16 cellular contexts compared by ENCODE assay signal in the genomic region with DNA sequence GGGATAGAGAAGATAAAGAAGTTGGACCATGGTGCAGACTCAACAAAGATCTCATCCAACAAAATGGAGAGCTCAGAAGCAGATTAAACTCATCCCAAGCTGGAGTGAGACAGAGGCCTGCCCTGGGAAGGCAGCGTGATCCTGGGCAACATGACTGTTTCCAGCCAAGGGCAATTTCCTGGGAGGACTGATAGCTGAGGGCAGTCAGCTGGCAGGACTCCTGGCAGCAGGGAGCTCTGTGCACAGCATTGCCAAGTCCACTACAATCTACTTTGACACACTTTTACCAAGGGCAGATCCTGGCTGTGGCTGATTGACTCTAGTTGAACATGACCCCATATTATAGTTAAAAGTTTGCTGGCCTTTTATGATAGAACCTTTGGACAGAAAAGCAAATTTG.
DNase-seq lines count a peak whose midpoint lies in the region; ATAC-seq and TF ChIP-seq lines count a peak whose summit lies in the region.
"Had no signal": no experiment of that assay in that cellular context is flagged by ENCODE, and none has a peak within 500 bp of the region (broad histone marks: within the 10 kb centered on the region; RNA-seq: fewer than 3 reads in every experiment).

No MANE protein-coding gene starts in this region.

- no peak for TF ChIP-seq CTCF in activated CD8-positive, alpha-beta T cell treated with anti-CD3 and anti-CD28 coated beads for 36 hours (IDR thresholded peaks at IDR 0.05)
- TF ChIP-seq CTCF in adrenal gland (IDR thresholded peaks at IDR 0.05): no peak
- TF ChIP-seq CTCF in left ventricle myocardium inferior (IDR thresholded peaks at IDR 0.05; ENCODE audit: borderline replicate concordance): no peak

- H3K27me3 ChIP-seq in adrenal gland (no peaks in the 10 kb centered on the region), left ventricle myocardium inferior (ENCODE audit: low read depth) (no peaks in the 10 kb centered on the region)

- H3K9me3 ChIP-seq in adrenal gland (replicated peaks in 1 of 3) (no peaks in the 10 kb centered on the region), left ventricle myocardium inferior (replicated peaks) (no peaks in the 10 kb centered on the region)
- H3K9me3 ChIP-seq: HAP-1 had no signal

- H3K27ac ChIP-seq in adrenal gland (no peak overlapping the region), left ventricle myocardium inferior (replicated peaks) (peak overlapping the region; percentile 60)
- H3K27ac ChIP-seq: HL-60 had no signal

- CTCF ChIA-PET in activated CD8-positive, alpha-beta T cell treated with anti-CD3 and anti-CD28 coated beads for 36 hours (lab: Charles Lee): interaction anchor here (0.8 to 2.8 kb wide), 3 partner anchors 16 to 423 kb away, joined by 3 to 15 read pairs (median 3); no protein-coding TSS in a partner anchor
- CTCF ChIA-PET in activated CD8-positive, alpha-beta T cell treated with anti-CD3 and anti-CD28 coated beads, Interleukin-2, amount 10 ng/mL, durations not matched to agents 7 days and 5 days (lab: Charles Lee): interaction anchor here (1.0 to 1.3 kb wide), 2 partner anchors 362 to 422 kb away, joined by 3 to 5 read pairs; no protein-coding TSS in a partner anchor

- ATAC-seq in activated CD8-positive, alpha-beta T cell treated with anti-CD3 and anti-CD28 coated beads for 36 hours: no peak
- no peak for ATAC-seq in activated CD8-positive, alpha-beta T cell treated with anti-CD3 and anti-CD28 coated beads, Interleukin-2, amount 10 ng/mL, durations not matched to agents 7 days and 5 days
- no peak for ATAC-seq in stimulated activated memory B cell treated with anti-CD40 and anti-IgM and Interleukin-4, amounts not matched to agents 10 μg/mL and 1 μg/mL and 100 μg/mL, for 72 hours
- no peak for ATAC-seq in GM21576 (IDR thresholded peaks at IDR 0.05; ENCODE audit: unreplicated experiment)
- no peak for ATAC-seq in GM19324 (IDR thresholded peaks at IDR 0.05; ENCODE audit: low FRiP score, unreplicated experiment)

- H3K9me3 Mint-ChIP-seq in activated CD8-positive, alpha-beta T cell treated with anti-CD3 and anti-CD28 coated beads for 36 hours: peaks cover 6% of the 10 kb centered on the region
- H3K9me3 Mint-ChIP-seq in activated CD8-positive, alpha-beta T cell treated with anti-CD3 and anti-CD28 coated beads, Interleukin-2, amount 10 ng/mL, durations not matched to agents 7 days and 5 days (ENCODE audit: insufficient read depth): no peaks in the 10 kb centered on the region
- no peaks in the 10 kb centered on the region for H3K9me3 Mint-ChIP-seq in stimulated activated memory B cell treated with anti-CD40 and anti-IgM and Interleukin-4, amounts not matched to agents 10 μg/mL and 1 μg/mL and 100 μg/mL, for 72 hours

- peak overlapping the region; percentile 30 for H3K27ac Mint-ChIP-seq in activated CD8-positive, alpha-beta T cell treated with anti-CD3 and anti-CD28 coated beads for 36 hours
- H3K27ac Mint-ChIP-seq in activated CD8-positive, alpha-beta T cell treated with anti-CD3 and anti-CD28 coated beads, Interleukin-2, amount 10 ng/mL, durations not matched to agents 7 days and 5 days: no peak overlapping the region
- no peak overlapping the region for H3K27ac Mint-ChIP-seq in stimulated activated memory B cell treated with anti-CD40 and anti-IgM and Interleukin-4, amounts not matched to agents 10 μg/mL and 1 μg/mL and 100 μg/mL, for 72 hours
- H3K27ac Mint-ChIP-seq: CD4-positive, alpha-beta memory T cell had no signal

- DNase-seq in activated CD8-positive, alpha-beta T cell treated with anti-CD3 and anti-CD28 coated beads for 36 hours: no peak
- DNase-seq in activated CD8-positive, alpha-beta T cell treated with anti-CD3 and anti-CD28 coated beads, Interleukin-2, amount 10 ng/mL, durations not matched to agents 7 days and 5 days: no peak
- DNase-seq in adrenal gland (peak; percentile 61 to 89 (median 77)), left ventricle myocardium inferior (peak; percentile 63), mucosa of gallbladder (ENCODE audit: low spot score) (peak; percentile 36)
- DNase-seq: Calu3; CD4-positive, alpha-beta memory T cell; DMS79; NCI-H1436 treated with DMSO at 0.1 percent for 48 hours; NCI-H2081; NCI-H510A had no signal

- H3K36me3 ChIP-seq in adrenal gland (replicated peaks in 1 of 2) (no peaks in the 10 kb centered on the region), left ventricle myocardium inferior (no peaks in the 10 kb centered on the region)
- H3K36me3 ChIP-seq: HAP-1 had no signal

- H3K4me3 Mint-ChIP-seq in activated CD8-positive, alpha-beta T cell treated with anti-CD3 and anti-CD28 coated beads for 36 hours: no peak overlapping the region
- H3K4me3 Mint-ChIP-seq in activated CD8-positive, alpha-beta T cell treated with anti-CD3 and anti-CD28 coated beads, Interleukin-2, amount 10 ng/mL, durations not matched to agents 7 days and 5 days: no peak overlapping the region
- no peak overlapping the region for H3K4me3 Mint-ChIP-seq in stimulated activated memory B cell treated with anti-CD40 and anti-IgM and Interleukin-4, amounts not matched to agents 10 μg/mL and 1 μg/mL and 100 μg/mL, for 72 hours
- H3K4me3 Mint-ChIP-seq: CD4-positive, alpha-beta memory T cell had no signal

- H3K4me3 ChIP-seq in adrenal gland (no peak overlapping the region), left ventricle myocardium inferior (no peak overlapping the region)
- H3K4me3 ChIP-seq: HAP-1 had no signal

- 26 to 58% (median 51%) methylated on average over 1 of the region's 1 CpG for WGBS in adrenal gland, 4 donors

- H3K4me1 ChIP-seq in adrenal gland (replicated peaks in 1 of 2) (no peaks in the 10 kb centered on the region), left ventricle myocardium inferior (peaks cover 8% of the 10 kb centered on the region)
- H3K4me1 ChIP-seq: HAP-1 had no signal

- H3K36me3 Mint-ChIP-seq in activated CD8-positive, alpha-beta T cell treated with anti-CD3 and anti-CD28 coated beads for 36 hours (ENCODE audit: low read depth): peaks cover 5% of the 10 kb centered on the region
- no peaks in the 10 kb centered on the region for H3K36me3 Mint-ChIP-seq in activated CD8-positive, alpha-beta T cell treated with anti-CD3 and anti-CD28 coated beads, Interleukin-2, amount 10 ng/mL, durations not matched to agents 7 days and 5 days (ENCODE audit: low read depth)
- no peaks in the 10 kb centered on the region for H3K36me3 Mint-ChIP-seq in stimulated activated memory B cell treated with anti-CD40 and anti-IgM and Interleukin-4, amounts not matched to agents 10 μg/mL and 1 μg/mL and 100 μg/mL, for 72 hours
- H3K36me3 Mint-ChIP-seq: CD4-positive, alpha-beta memory T cell had no signal

- H3K27me3 Mint-ChIP-seq in activated CD8-positive, alpha-beta T cell treated with anti-CD3 and anti-CD28 coated beads for 36 hours: peaks cover 6% of the 10 kb centered on the region
- no peaks in the 10 kb centered on the region for H3K27me3 Mint-ChIP-seq in activated CD8-positive, alpha-beta T cell treated with anti-CD3 and anti-CD28 coated beads, Interleukin-2, amount 10 ng/mL, durations not matched to agents 7 days and 5 days (ENCODE audit: low read depth)
- H3K27me3 Mint-ChIP-seq in stimulated activated memory B cell treated with anti-CD40 and anti-IgM and Interleukin-4, amounts not matched to agents 10 μg/mL and 1 μg/mL and 100 μg/mL, for 72 hours: peaks cover 13% of the 10 kb centered on the region

- no peak for TF ChIP-seq POLR2A in adrenal gland (IDR thresholded peaks at IDR 0.05)

- POLR2A ChIA-PET in activated CD8-positive, alpha-beta T cell treated with anti-CD3 and anti-CD28 coated beads for 36 hours (lab: Charles Lee): no interaction called here
- POLR2A ChIA-PET in activated CD8-positive, alpha-beta T cell treated with anti-CD3 and anti-CD28 coated beads, Interleukin-2, amount 10 ng/mL, durations not matched to agents 7 days and 5 days (lab: Charles Lee): no interaction called here

- intact Hi-C loops in activated CD8-positive, alpha-beta T cell treated with anti-CD3 and anti-CD28 coated beads for 36 hours (cut with micrococcal nuclease): no loop called here
- intact Hi-C loops in adrenal gland (cut with DNase I) (no loop called here), left ventricle myocardium inferior (cut with micrococcal nuclease) (no loop called here)

- peaks cover 18% of the 10 kb centered on the region for H3K4me1 Mint-ChIP-seq in activated CD8-positive, alpha-beta T cell treated with anti-CD3 and anti-CD28 coated beads for 36 hours (ENCODE audit: low read depth)
- peaks cover 6% of the 10 kb centered on the region for H3K4me1 Mint-ChIP-seq in activated CD8-positive, alpha-beta T cell treated with anti-CD3 and anti-CD28 coated beads, Interleukin-2, amount 10 ng/mL, durations not matched to agents 7 days and 5 days (ENCODE audit: low read depth)
- H3K4me1 Mint-ChIP-seq in stimulated activated memory B cell treated with anti-CD40 and anti-IgM and Interleukin-4, amounts not matched to agents 10 μg/mL and 1 μg/mL and 100 μg/mL, for 72 hours: peaks cover 5% of the 10 kb centered on the region
- H3K4me1 Mint-ChIP-seq: CD4-positive, alpha-beta memory T cell had no signal

Comparison
In these comparisons a context has a peak if more than half of its experiments do, and no peak if none do; other contexts are left out.
1. DNase-seq: peak in adrenal gland (7 of 7), left ventricle myocardium inferior (single experiment) and mucosa of gallbladder (single experiment); none in activated CD8-positive, alpha-beta T cell treated with anti-CD3 and anti-CD28 coated beads for 36 hours (single experiment) and activated CD8-positive, alpha-beta T cell treated with anti-CD3 and anti-CD28 coated beads, Interleukin-2, amount 10 ng/mL, durations not matched to agents 7 days and 5 days (single experiment).